ENCODE assay signal across 27 cellular contexts in the genomic region with DNA sequence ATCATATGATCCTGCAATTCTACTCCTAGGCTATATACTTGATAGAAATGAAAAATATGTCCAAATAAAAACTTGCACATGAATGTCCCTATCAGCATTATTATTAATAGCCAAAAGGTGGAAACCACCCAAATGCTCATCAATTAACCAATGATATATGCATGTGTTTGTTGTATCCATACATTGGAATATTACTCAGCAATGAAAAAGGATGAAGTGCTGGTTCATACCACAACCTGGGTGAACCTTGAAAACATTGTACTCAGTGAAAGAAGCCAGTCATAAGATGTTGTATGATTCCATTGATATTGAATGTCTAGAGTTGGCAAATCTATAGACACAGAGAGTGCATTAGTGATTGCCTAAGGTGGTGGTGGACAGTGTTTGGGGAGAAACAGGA.
"Had no signal": no experiment of that assay in that cellular context is flagged by ENCODE, and none has a peak within 500 bp of the region (broad histone marks: within the 10 kb centered on the region; RNA-seq: fewer than 3 reads in every experiment).

No MANE protein-coding gene starts in this region.

- ATAC-seq: natural killer cell treated with Interleukin-12 subunit alpha and Interleukin-12 subunit beta and Interleukin-15 and Interleukin-18, amount 100 ng/mL, for 72 hours; pancreas; psoas muscle; right cardiac atrium; right lobe of liver; stimulated activated effector memory CD8-positive, alpha-beta T cell treated with anti-CD3 and anti-CD28 coated beads, Interleukin-12 subunit alpha, Interleukin-12 subunit beta, amount 100 ng/mL, for 72 hours; stimulated activated naive B cell treated with anti-CD40 and anti-IgM and Interleukin-4, amounts not matched to agents 10 μg/mL and 1 μg/mL and 100 μg/mL, for 72 hours had no signal

- H3K9me3 ChIP-seq: neutrophil, pancreas, psoas muscle, right lobe of liver, stomach, thoracic aorta, thyroid gland, tibial nerve, vagina had no signal

- H3K4me3 ChIP-seq: pancreas, psoas muscle, right lobe of liver, sigmoid colon, stomach, thoracic aorta, thyroid gland, tibial nerve, upper lobe of left lung, vagina had no signal

- H3K4me3 Mint-ChIP-seq: natural killer cell treated with Interleukin-12 subunit alpha and Interleukin-12 subunit beta and Interleukin-15 and Interleukin-18, amount 100 ng/mL, for 72 hours; nephron progenitor cell; neural crest cell; stimulated activated effector memory CD8-positive, alpha-beta T cell treated with anti-CD3 and anti-CD28 coated beads, Interleukin-12 subunit alpha, Interleukin-12 subunit beta, amount 100 ng/mL, for 72 hours; stimulated activated naive B cell treated with anti-CD40 and anti-IgM and Interleukin-4, amounts not matched to agents 10 μg/mL and 1 μg/mL and 100 μg/mL, for 72 hours; stimulated activated naive CD8-positive, alpha-beta T cell treated with anti-CD3 and anti-CD28 coated beads, Interleukin-15, Interleukin-2, amounts not matched to agents 100 ng/mL and 50 ng/mL, for 24 hours had no signal

- H3K27me3 Mint-ChIP-seq: natural killer cell treated with Interleukin-12 subunit alpha and Interleukin-12 subunit beta and Interleukin-15 and Interleukin-18, amount 100 ng/mL, for 72 hours; stimulated activated naive B cell treated with anti-CD40 and anti-IgM and Interleukin-4, amounts not matched to agents 10 μg/mL and 1 μg/mL and 100 μg/mL, for 72 hours; stimulated activated naive CD8-positive, alpha-beta T cell treated with anti-CD3 and anti-CD28 coated beads, Interleukin-15, Interleukin-2, amounts not matched to agents 100 ng/mL and 50 ng/mL, for 24 hours had no signal

- H3K36me3 Mint-ChIP-seq: natural killer cell treated with Interleukin-12 subunit alpha and Interleukin-12 subunit beta and Interleukin-15 and Interleukin-18, amount 100 ng/mL, for 72 hours; stimulated activated effector memory CD8-positive, alpha-beta T cell treated with anti-CD3 and anti-CD28 coated beads, Interleukin-12 subunit alpha, Interleukin-12 subunit beta, amount 100 ng/mL, for 72 hours; stimulated activated naive B cell treated with anti-CD40 and anti-IgM and Interleukin-4, amounts not matched to agents 10 μg/mL and 1 μg/mL and 100 μg/mL, for 72 hours had no signal

- H3K4me1 ChIP-seq: pancreas, right lobe of liver, sigmoid colon, stomach, thyroid gland, tibial nerve, upper lobe of left lung, vagina had no signal

- H3K27me3 ChIP-seq: neutrophil, pancreas, right lobe of liver, sigmoid colon, stomach, thyroid gland, tibial nerve, upper lobe of left lung, vagina had no signal

- H3K36me3 ChIP-seq: neutrophil, pancreas, right lobe of liver, sigmoid colon, stomach, thoracic aorta, thyroid gland, tibial nerve, upper lobe of left lung, vagina had no signal

- H3K27ac ChIP-seq: neutrophil, pancreas, psoas muscle, right lobe of liver, sigmoid colon, stomach, thoracic aorta, thyroid gland, tibial nerve, upper lobe of left lung, vagina had no signal

- H3K27ac Mint-ChIP-seq: natural killer cell treated with Interleukin-12 subunit alpha and Interleukin-12 subunit beta and Interleukin-15 and Interleukin-18, amount 100 ng/mL, for 72 hours; nephron progenitor cell; stimulated activated effector memory CD8-positive, alpha-beta T cell treated with anti-CD3 and anti-CD28 coated beads, Interleukin-12 subunit alpha, Interleukin-12 subunit beta, amount 100 ng/mL, for 72 hours; stimulated activated naive B cell treated with anti-CD40 and anti-IgM and Interleukin-4, amounts not matched to agents 10 μg/mL and 1 μg/mL and 100 μg/mL, for 72 hours; stimulated activated naive CD8-positive, alpha-beta T cell treated with anti-CD3 and anti-CD28 coated beads, Interleukin-15, Interleukin-2, amounts not matched to agents 100 ng/mL and 50 ng/mL, for 24 hours had no signal

- DNase-seq: nephron progenitor cell; nucleus accumbens; pancreas; psoas muscle; right cardiac atrium; right lobe of liver; sigmoid colon; small intestine; stimulated activated CD4-positive, alpha-beta T cell treated with anti-CD3 and anti-CD28 coated beads, Interleukin-15, amount 100 ng/mL, for 24 hours; stimulated activated CD4-positive, alpha-beta T cell treated with anti-CD3 and anti-CD28 coated beads, Interleukin-2, amount 100 ng/mL, for 24 hours; stimulated activated CD4-positive, alpha-beta T cell treated with anti-CD3 and anti-CD28 coated beads, Interleukin-2, amount 100 ng/mL, for 48 hours; stimulated activated CD4-positive, alpha-beta T cell treated with anti-CD3 and anti-CD28 coated beads, Interleukin-4, amount 100 ng/mL, for 24 hours; stimulated activated naive B cell treated with anti-CD40 and anti-IgM and Interleukin-4, amounts not matched to agents 10 μg/mL and 1 μg/mL and 100 μg/mL, for 72 hours; stimulated activated naive CD4-positive, alpha-beta T cell treated with Interleukin-2 at 50 U/mL for 16 hours; stomach; thyroid gland; trophoblast cell; upper lobe of left lung had no signal

- FAIRE-seq: pancreas, small intestine, urothelium cell line had no signal

- H3K4me1 Mint-ChIP-seq: nephron progenitor cell; neural crest cell; stimulated activated effector memory CD8-positive, alpha-beta T cell treated with anti-CD3 and anti-CD28 coated beads, Interleukin-12 subunit alpha, Interleukin-12 subunit beta, amount 100 ng/mL, for 72 hours; stimulated activated naive B cell treated with anti-CD40 and anti-IgM and Interleukin-4, amounts not matched to agents 10 μg/mL and 1 μg/mL and 100 μg/mL, for 72 hours had no signal
